1 cellular context compared by ENCODE assay signal in genomic region chr1:145960468-145961108, GRCh38.
A peak's percentile ranks its signal among the peaks of the same experiment; 100 is the strongest.
TF ChIP-seq lines count a peak whose summit lies in the region.

No MANE protein-coding gene starts in this region.

TF ChIP-seq in endothelial cell of umbilical vein, 7 proteins besides CTCF, POLR2A, EP300 and RAD21:
- TF ChIP-seq MYC (IDR thresholded peaks at IDR 0.05; ENCODE audit: low read depth, low read length) (no peak), EZH2 (IDR thresholded peaks at IDR 0.05; ENCODE audit: borderline replicate concordance, low read depth, low read length, severe bottlenecking) (no peak), FOS (IDR thresholded peaks at IDR 0.05; ENCODE audit: borderline replicate concordance, insufficient read depth, low read length) (no peak), MAX (IDR thresholded peaks at IDR 0.05; ENCODE audit: insufficient read depth, insufficient read length) (no peak), POLR2AphosphoS5 (IDR thresholded peaks at IDR 0.05; ENCODE audit: insufficient read depth, low read depth, low read length) (peak; percentile 54), JUN (IDR thresholded peaks at IDR 0.05; ENCODE audit: borderline replicate concordance, insufficient read depth, insufficient read length, low read depth) (no peak), GATA2 (IDR thresholded peaks at IDR 0.05; ENCODE audit: insufficient read depth, insufficient read length, low read depth, low read length) (no peak)
